Comparison of ENCODE assay signal across 8 cellular contexts in the genomic region with DNA sequence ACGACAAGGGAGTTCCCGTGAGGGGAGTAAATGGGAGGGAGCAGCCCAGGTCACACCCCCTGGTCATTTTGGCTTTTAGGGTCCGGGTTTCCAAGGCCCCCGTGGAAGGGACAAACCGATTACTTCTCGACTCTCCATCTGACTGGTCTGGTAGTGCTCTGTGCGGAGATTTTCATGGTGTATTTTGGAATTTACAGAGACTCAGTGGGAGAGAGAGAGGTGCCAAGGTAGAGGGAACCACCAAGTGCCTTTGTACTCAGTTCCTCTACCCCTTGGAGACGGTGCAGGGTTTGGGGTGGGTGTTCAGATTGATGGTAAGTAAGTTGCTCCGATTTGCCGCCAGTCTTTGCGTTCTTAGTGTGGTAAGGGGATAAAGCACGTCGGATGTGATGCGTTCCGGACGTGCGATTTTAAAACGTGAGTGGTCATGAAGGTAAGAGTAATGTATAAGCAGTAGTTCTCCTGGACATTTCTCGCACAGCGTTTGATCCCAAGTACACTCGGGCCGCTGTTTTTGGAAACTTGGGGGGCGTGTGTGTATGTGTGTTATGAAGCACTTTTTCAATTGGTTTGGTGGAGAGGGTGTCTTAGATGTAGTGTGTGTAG. TPM values are rescaled to one million over a fixed set of nuclear protein-coding genes. Genes with fewer than 3 reads are reported as not detected.
A peak's percentile ranks its signal among the peaks of the same experiment; 100 is the strongest.
DNase-seq lines count a peak whose midpoint lies in the region; ATAC-seq and TF ChIP-seq lines count a peak whose summit lies in the region.

No MANE protein-coding gene starts in this region.

- ATAC-seq in GM19324 (IDR thresholded peaks at IDR 0.05; ENCODE audit: low FRiP score, unreplicated experiment), result peak; percentile 20
- peak; percentile 38 for ATAC-seq in left lung

- no peaks in the 10 kb centered on the region for H3K9me3 Mint-ChIP-seq in T-helper 2 cell treated with Interferon-gamma antibody and Interleukin-4, amounts not matched to agents 5 μg/mL and 100 μg/mL, for 36 hours

- peaks cover 4 to 35% of the 10 kb centered on the region in 2 donors for H3K4me1 ChIP-seq in left lung

- TF ChIP-seq CTCF in left lung (IDR thresholded peaks at IDR 0.05), result no peak

- H3K27ac Mint-ChIP-seq in T-helper 2 cell treated with Interferon-gamma antibody and Interleukin-4, amounts not matched to agents 5 μg/mL and 100 μg/mL, for 36 hours, result peak overlapping the region; percentile 95

- H3K4me3 Mint-ChIP-seq in T-helper 2 cell treated with Interferon-gamma antibody and Interleukin-4, amounts not matched to agents 5 μg/mL and 100 μg/mL, for 36 hours, result peak overlapping the region; percentile 95

- H3K4me3 ChIP-seq in left lung, result peak overlapping the region; percentile 67 to 74

- no peaks in the 10 kb centered on the region for H3K36me3 ChIP-seq in left lung

- H3K27me3 Mint-ChIP-seq in T-helper 2 cell treated with Interferon-gamma antibody and Interleukin-4, amounts not matched to agents 5 μg/mL and 100 μg/mL, for 36 hours (ENCODE audit: low read depth), result peaks cover 14% of the 10 kb centered on the region

- DNase-seq in AML-193 (lab: John Stamatoyannopoulos, UW), result peak; percentile 32 to 42
- DNase-seq in HT-29 (ENCODE audit: low spot score), result peak; percentile 62
- DNase-seq in T-helper 2 cell treated with Interferon-gamma antibody and Interleukin-4, amounts not matched to agents 5 μg/mL and 100 μg/mL, for 36 hours (ENCODE audit: low spot score), result peak; percentile 33
- DNase-seq in caudate nucleus (lab: John Stamatoyannopoulos, UW), result peak in 17 of 61 donors; percentile 3 to 59 (median 33)
- peak in 1 of 2 donors; percentile 38 for DNase-seq in left lung
- DNase-seq in stimulated activated CD8-positive, alpha-beta memory T cell treated with anti-CD3 and anti-CD28 coated beads, Interleukin-12 subunit alpha, Interleukin-12 subunit beta, amount 100 ng/mL, for 1 hour (ENCODE audit: low read depth), result peak; percentile 14
- no peak for DNase-seq in GM03348 (ENCODE audit: low spot score)

- H3K36me3 Mint-ChIP-seq in T-helper 2 cell treated with Interferon-gamma antibody and Interleukin-4, amounts not matched to agents 5 μg/mL and 100 μg/mL, for 36 hours (ENCODE audit: low read depth), result peaks cover 7% of the 10 kb centered on the region

- intact Hi-C loops in left lung (cut with DNase I), result no loop called here

- H3K9me3 ChIP-seq in left lung, result no peaks in the 10 kb centered on the region

- H3K4me1 Mint-ChIP-seq in T-helper 2 cell treated with Interferon-gamma antibody and Interleukin-4, amounts not matched to agents 5 μg/mL and 100 μg/mL, for 36 hours (ENCODE audit: low read depth), result peaks cover 38% of the 10 kb centered on the region

- H3K27ac ChIP-seq in caudate nucleus (ENCODE audit: low read depth, low read length) (peak overlapping the region; percentile 100), left lung (peak overlapping the region; percentile 98)

- no peaks in the 10 kb centered on the region for H3K27me3 ChIP-seq in left lung

RNA-seq across cellular contexts. Expression of a gene that starts 0.7 kb away (rescaled TPM):
- 13.9 and 14.2 TPM in 2 replicates for total RNA-seq in HT-29 (2014; rRNA removed; shearing (Covaris generic))
- total RNA-seq in left lung, result 10 to 100 TPM; 30.3 to 37.2 TPM
